ENCODE assay signal across 31 cellular contexts in genomic region chr20:48273843-48274242, GRCh38.
"Had no signal": no experiment of that assay in that cellular context is flagged by ENCODE, and none has a peak within 500 bp of the region (broad histone marks: within the 10 kb centered on the region; RNA-seq: fewer than 3 reads in every experiment).

No MANE protein-coding gene starts in this region.

- H3K4me3 Mint-ChIP-seq: activated CD4-positive, alpha-beta memory T cell treated with anti-CD3 and anti-CD28 coated beads for 36 hours; activated CD4-positive, alpha-beta T cell treated with anti-CD3 and anti-CD28 coated beads for 36 hours; activated CD4-positive, alpha-beta T cell treated with anti-CD3 and anti-CD28 coated beads, Interleukin-2, amount 10 ng/mL, durations not matched to agents 24 days and 14 days; activated CD8-positive, alpha-beta memory T cell treated with anti-CD3 and anti-CD28 coated beads, Interleukin-2, amount 10 ng/mL, durations not matched to agents 7 days and 5 days; activated CD8-positive, alpha-beta T cell treated with anti-CD3 and anti-CD28 coated beads, Interleukin-2, amount 10 ng/mL, durations not matched to agents 7 days and 5 days; activated naive CD4-positive, alpha-beta T cell treated with anti-CD3 and anti-CD28 coated beads for 36 hours; activated naive CD4-positive, alpha-beta T cell treated with anti-CD3 and anti-CD28 coated beads, Interleukin-2, amount 50 U/mL, for 24 hours; activated naive CD8-positive, alpha-beta T cell treated with anti-CD3 and anti-CD28 coated beads for 36 hours; activated naive CD8-positive, alpha-beta T cell treated with anti-CD3 and anti-CD28 coated beads, Interleukin-2, amount 50 U/mL, for 24 hours; activated T-helper 1 cell treated with anti-CD3 and anti-CD28 coated beads, Interleukin-12 subunit alpha, Interleukin-12 subunit beta, Interleukin-2, Interleukin-4 antibody, amounts not matched to agents 30 ng/mL and 10 ng/mL and 1 ng/mL, durations not matched to agents 14 hours and 24 hours and 36 hours had no signal

- ATAC-seq: activated CD4-positive, alpha-beta T cell treated with anti-CD3 and anti-CD28 coated beads for 36 hours; activated CD8-positive, alpha-beta memory T cell treated with anti-CD3 and anti-CD28 coated beads, Interleukin-2, amount 10 ng/mL, durations not matched to agents 7 days and 5 days; activated CD8-positive, alpha-beta T cell treated with anti-CD3 and anti-CD28 coated beads, Interleukin-2, amount 10 ng/mL, durations not matched to agents 7 days and 5 days; activated naive CD8-positive, alpha-beta T cell treated with anti-CD3 and anti-CD28 coated beads, Interleukin-2, amount 50 U/mL, for 24 hours; body of pancreas; esophagus mucosa had no signal

- H3K27ac ChIP-seq: adrenal gland, body of pancreas had no signal

- H3K36me3 ChIP-seq: adrenal gland had no signal

- DNase-seq: activated CD4-positive, alpha-beta memory T cell treated with anti-CD3 and anti-CD28 coated beads for 36 hours; activated CD4-positive, alpha-beta T cell treated with anti-CD3 and anti-CD28 coated beads for 36 hours; activated CD4-positive, alpha-beta T cell treated with anti-CD3 and anti-CD28 coated beads, Interleukin-2, amount 10 ng/mL, durations not matched to agents 24 days and 14 days; activated CD4-positive, CD25-positive, alpha-beta regulatory T cell; activated CD4-positive, CD25-positive, alpha-beta regulatory T cell treated with anti-CD3 and anti-CD28 coated beads, Interleukin-2, amount 50 U/mL, for 72 hours; activated CD8-positive, alpha-beta memory T cell treated with anti-CD3 and anti-CD28 coated beads, Interleukin-2, amount 10 ng/mL, durations not matched to agents 7 days and 5 days; activated CD8-positive, alpha-beta memory T cell treated with anti-CD3 and anti-CD28 coated beads, Interleukin-2, amount 50 U/mL, for 4 hours; activated CD8-positive, alpha-beta T cell treated with anti-CD3 and anti-CD28 coated beads, Interleukin-2, amount 10 ng/mL, durations not matched to agents 7 days and 5 days; activated effector memory CD4-positive, alpha-beta T cell treated with anti-CD3 and anti-CD28 coated beads, Interleukin-2, amount 50 U/mL, for 16 hours; activated naive CD4-positive, alpha-beta T cell treated with anti-CD3 and anti-CD28 coated beads for 36 hours; activated naive CD8-positive, alpha-beta T cell treated with anti-CD3 and anti-CD28 coated beads for 36 hours; activated naive CD8-positive, alpha-beta T cell treated with anti-CD3 and anti-CD28 coated beads, Interleukin-2, amount 50 U/mL, for 24 hours; activated T-cell treated with anti-CD3 and anti-CD28 coated beads, Interleukin-2, amount 50 U/mL, for 1 hour; activated T-cell treated with anti-CD3 and anti-CD28 coated beads, Interleukin-2, amount 50 U/mL, for 48 hours; adrenal gland; amygdala; aorta; body of pancreas; caudate nucleus; cortex of kidney; dermis blood vessel endothelial cell; effector CD4-positive, alpha-beta T cell; foreskin fibroblast; head of caudate nucleus; T-helper 2 cell had no signal

- FAIRE-seq: colon, frontal cortex had no signal

- H3K9me3 Mint-ChIP-seq: activated CD4-positive, alpha-beta memory T cell treated with anti-CD3 and anti-CD28 coated beads for 36 hours; activated CD4-positive, alpha-beta T cell treated with anti-CD3 and anti-CD28 coated beads, Interleukin-2, amount 10 ng/mL, durations not matched to agents 24 days and 14 days; activated naive CD4-positive, alpha-beta T cell treated with anti-CD3 and anti-CD28 coated beads for 36 hours; activated naive CD4-positive, alpha-beta T cell treated with anti-CD3 and anti-CD28 coated beads, Interleukin-2, amount 50 U/mL, for 24 hours; activated naive CD8-positive, alpha-beta T cell treated with anti-CD3 and anti-CD28 coated beads, Interleukin-2, amount 50 U/mL, for 24 hours; activated T-helper 1 cell treated with anti-CD3 and anti-CD28 coated beads, Interleukin-12 subunit alpha, Interleukin-12 subunit beta, Interleukin-2, Interleukin-4 antibody, amounts not matched to agents 30 ng/mL and 10 ng/mL and 1 ng/mL, durations not matched to agents 14 hours and 24 hours and 36 hours; activated T-helper 2 cell treated with anti-CD3 and anti-CD28 coated beads, Interferon-gamma antibody, Interleukin-2, Interleukin-4, amounts not matched to agents 10 μg/mL and 5 μg/mL and 100 μg/mL, durations not matched to agents 14 hours and 24 hours and 36 hours had no signal

- H3K4me3 ChIP-seq: adrenal gland, body of pancreas had no signal

- H3K36me3 Mint-ChIP-seq: activated CD4-positive, alpha-beta memory T cell treated with anti-CD3 and anti-CD28 coated beads for 36 hours; activated CD8-positive, alpha-beta memory T cell treated with anti-CD3 and anti-CD28 coated beads, Interleukin-2, amount 10 ng/mL, durations not matched to agents 7 days and 5 days had no signal

- H3K27ac Mint-ChIP-seq: activated CD4-positive, alpha-beta memory T cell treated with anti-CD3 and anti-CD28 coated beads for 36 hours; activated CD4-positive, alpha-beta T cell treated with anti-CD3 and anti-CD28 coated beads for 36 hours; activated CD4-positive, alpha-beta T cell treated with anti-CD3 and anti-CD28 coated beads, Interleukin-2, amount 10 ng/mL, durations not matched to agents 24 days and 14 days; activated CD8-positive, alpha-beta memory T cell treated with anti-CD3 and anti-CD28 coated beads, Interleukin-2, amount 10 ng/mL, durations not matched to agents 7 days and 5 days; activated CD8-positive, alpha-beta T cell treated with anti-CD3 and anti-CD28 coated beads, Interleukin-2, amount 10 ng/mL, durations not matched to agents 7 days and 5 days; activated naive CD4-positive, alpha-beta T cell treated with anti-CD3 and anti-CD28 coated beads for 36 hours; activated naive CD4-positive, alpha-beta T cell treated with anti-CD3 and anti-CD28 coated beads, Interleukin-2, amount 50 U/mL, for 24 hours; activated naive CD8-positive, alpha-beta T cell treated with anti-CD3 and anti-CD28 coated beads for 36 hours; activated naive CD8-positive, alpha-beta T cell treated with anti-CD3 and anti-CD28 coated beads, Interleukin-2, amount 50 U/mL, for 24 hours; activated T-helper 1 cell treated with anti-CD3 and anti-CD28 coated beads, Interleukin-12 subunit alpha, Interleukin-12 subunit beta, Interleukin-2, Interleukin-4 antibody, amounts not matched to agents 30 ng/mL and 10 ng/mL and 1 ng/mL, durations not matched to agents 14 hours and 24 hours and 36 hours; activated T-helper 2 cell treated with anti-CD3 and anti-CD28 coated beads, Interferon-gamma antibody, Interleukin-2, Interleukin-4, amounts not matched to agents 10 μg/mL and 5 μg/mL and 100 μg/mL, durations not matched to agents 14 hours and 24 hours and 36 hours had no signal

- H3K4me1 Mint-ChIP-seq: activated CD4-positive, alpha-beta T cell treated with anti-CD3 and anti-CD28 coated beads for 36 hours; activated CD4-positive, alpha-beta T cell treated with anti-CD3 and anti-CD28 coated beads, Interleukin-2, amount 10 ng/mL, durations not matched to agents 24 days and 14 days; activated CD8-positive, alpha-beta memory T cell treated with anti-CD3 and anti-CD28 coated beads, Interleukin-2, amount 10 ng/mL, durations not matched to agents 7 days and 5 days; activated naive CD4-positive, alpha-beta T cell treated with anti-CD3 and anti-CD28 coated beads, Interleukin-2, amount 50 U/mL, for 24 hours; activated naive CD8-positive, alpha-beta T cell treated with anti-CD3 and anti-CD28 coated beads for 36 hours; activated naive CD8-positive, alpha-beta T cell treated with anti-CD3 and anti-CD28 coated beads, Interleukin-2, amount 50 U/mL, for 24 hours had no signal

- H3K9me3 ChIP-seq: adrenal gland, body of pancreas had no signal

- H3K27me3 ChIP-seq: adrenal gland, body of pancreas had no signal
